Comparison of ENCODE assay signal across 9 cellular contexts in the genomic region with DNA sequence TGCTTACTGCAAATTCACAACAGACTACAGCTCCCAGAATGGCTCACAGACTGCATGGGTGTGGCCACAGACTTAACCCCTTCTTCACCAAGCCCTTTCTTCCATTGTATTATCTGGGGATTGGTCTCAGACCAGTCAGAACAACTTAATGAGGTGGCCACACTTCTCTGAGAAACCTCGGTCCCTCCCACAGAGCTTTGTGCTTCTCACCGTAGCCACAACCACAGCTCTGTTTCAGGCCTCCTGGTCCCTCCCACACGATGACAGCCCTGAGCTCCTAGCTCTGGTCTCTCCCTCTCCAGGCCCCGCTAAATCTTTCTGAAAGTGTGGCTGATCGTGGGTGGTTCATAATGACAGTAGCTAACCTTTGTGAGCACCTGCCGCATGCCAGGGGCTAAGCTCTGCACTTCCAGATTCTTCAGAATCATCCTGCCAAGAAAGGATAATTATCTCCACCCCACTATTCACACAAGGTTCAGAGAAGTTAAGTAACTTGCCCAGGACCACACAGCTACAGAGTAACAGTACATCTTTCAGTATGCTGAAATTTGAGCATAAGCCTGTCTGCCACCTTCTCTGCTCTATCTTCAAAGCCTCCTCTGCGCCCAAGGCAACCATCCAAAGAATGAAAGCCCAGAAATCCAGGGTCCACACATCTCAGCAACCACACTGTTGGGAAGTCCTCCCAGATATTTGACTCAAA. TPM values are rescaled to one million over a fixed set of nuclear protein-coding genes. Genes with fewer than 3 reads are reported as not detected.
DNase-seq lines count a peak whose midpoint lies in the region; ATAC-seq and TF ChIP-seq lines count a peak whose summit lies in the region.
"Had no signal": no experiment of that assay in that cellular context is flagged by ENCODE, and none has a peak within 500 bp of the region (broad histone marks: within the 10 kb centered on the region; RNA-seq: fewer than 3 reads in every experiment).

No MANE protein-coding gene starts in this region.

- H3K9me3 ChIP-seq in Panc1 (ENCODE audit: control insufficient read depth, insufficient read depth, low read depth, low read length) = no peaks in the 10 kb centered on the region

- intact Hi-C loops in Panc1 (cut with micrococcal nuclease; ENCODE audit: unreplicated experiment) = no loop called here

- no peak overlapping the region for H3K4me3 ChIP-seq in Panc1 (ENCODE audit: low read depth in 2 of 2, low read length in 2 of 2)

- ATAC-seq in HG02588 (IDR thresholded peaks at IDR 0.05; ENCODE audit: unreplicated experiment) (peak; percentile 88), Panc1 (peak; percentile 42; the same call in 1 of the 2 replicates)

- POLR2A ChIA-PET in Panc1 (lab: Charles Lee) = interaction anchor here (0.7 kb wide), 1 partner anchor 875 kb away, joined by 5 read pairs; no protein-coding TSS in a partner anchor

- CTCF ChIA-PET in Panc1 (lab: Charles Lee) = interaction anchor here (1.0 to 1.3 kb wide), 3 partner anchors 15 to 633 kb away, joined by 3 to 5 read pairs (median 3); no protein-coding TSS in a partner anchor

- no peaks in the 10 kb centered on the region for H3K4me1 ChIP-seq in Panc1 (ENCODE audit: control insufficient read depth, insufficient read depth, low read length)

- BruUV-seq in Panc1 (replicated peaks; lab: Mats Ljungman, UMichigan) = no TSS peak

- peak; percentile 20 for DNase-seq in NCI-H2227 (lab: John Stamatoyannopoulos, UW; ENCODE audit: unreplicated experiment)
- DNase-seq in NCI-H2227 treated with DMSO at 0.1 percent for 48 hours (lab: John Stamatoyannopoulos, UW) = no peak
- DNase-seq in Panc1 (ENCODE audit: low read depth, low spot score) = no peak
- peak; percentile 55 to 65 for DNase-seq in stimulated activated CD4-positive, alpha-beta T cell treated with anti-CD3 and anti-CD28 coated beads, Interleukin-2, amount 100 ng/mL, for 24 hours
- DNase-seq in LoVo (ENCODE audit: low spot score) = no peak
- no peak for DNase-seq in DMS 273 (lab: John Stamatoyannopoulos, UW; ENCODE audit: unreplicated experiment)
- no peak for DNase-seq in NCI-H2196 (lab: John Stamatoyannopoulos, UW; ENCODE audit: unreplicated experiment)

- no peak overlapping the region for H3K27ac ChIP-seq in Panc1 (ENCODE audit: low read length)
- H3K27ac ChIP-seq: VCaP had no signal

- in situ Hi-C loops in Panc1 (cut with HindIII; ENCODE audit: low pct_unique_long_range_greater_than_20kb, low sequenced_read_pairs) = no loop called here

- peaks cover 2% of the 10 kb centered on the region; the same call in 1 of the 2 replicates for H3K27me3 ChIP-seq in Panc1 (ENCODE audit: control insufficient read depth, insufficient read depth, low read length)

- H3K36me3 ChIP-seq in Panc1 (ENCODE audit: control insufficient read depth, insufficient read depth, low read length) = no peaks in the 10 kb centered on the region

- no peak for TF ChIP-seq CTCF in Panc1 (IDR thresholded peaks at IDR 0.05)

RNA-seq across cellular contexts. Expression of a gene that starts 5.4 kb away (rescaled TPM):
- 0.74 TPM for total RNA-seq in Panc1 (2021; ENCODE audit: unreplicated experiment)
- 0.51 TPM for polyA plus RNA-seq in Panc1 (2012; ENCODE audit: insufficient read length)

Comparison
In these comparisons a context has a peak if more than half of its experiments do, and no peak if none do; other contexts are left out.
1. DNase-seq: peak in NCI-H2227 (single experiment) and stimulated activated CD4-positive, alpha-beta T cell treated with anti-CD3 and anti-CD28 coated beads, Interleukin-2, amount 100 ng/mL, for 24 hours (2 of 2); none in NCI-H2227 treated with DMSO at 0.1 percent for 48 hours (single experiment), Panc1 (single experiment), LoVo (single experiment), DMS 273 (single experiment) and NCI-H2196 (single experiment).